In genomic region chr9:136410500-136411287, GRCh38 we compare ENCODE assay signal across 8 cellular contexts. TPM values are rescaled to one million over a fixed set of nuclear protein-coding genes. Genes with fewer than 3 reads are reported as not detected.
DNase-seq lines count a peak whose midpoint lies in the region; ATAC-seq and TF ChIP-seq lines count a peak whose summit lies in the region.

TSS of gene ENTR1 (minus strand) at chr9:136410614. CDS start at chr9:136410397, 217 bp downstream.
TSS of gene PMPCA (plus strand) at chr9:136410658. CDS start at chr9:136410669, 11 bp downstream.

- no peaks in the 10 kb centered on the region for H3F3A ChIP-seq in OCI-LY1 (ENCODE audit: insufficient read depth, low read length)

- in situ Hi-C loops in endometrial microvascular endothelial cells (cut with HindIII; ENCODE audit: inconsistent ontology term, low pct_unique_long_range_greater_than_20kb, low sequenced_read_pairs), result no loop called here

- no peaks in the 10 kb centered on the region for H4K20me1 ChIP-seq in OCI-LY1 (ENCODE audit: insufficient read depth, low read length)

- peaks cover 67% of the 10 kb centered on the region for H3K36me3 ChIP-seq in OCI-LY1 (ENCODE audit: insufficient read depth, low read length)

- DNase-seq in CMK (ENCODE audit: low read depth) (peak; percentile 81), HUDEP-2 (lab: John Stamatoyannopoulos, UW; ENCODE audit: unreplicated experiment in 76 of 76) (peak in 74 of 76 experiments; percentile 31 to 92 (median 80)), mesenteric fat pad (ENCODE audit: low spot score) (peak; percentile 98)
- DNase-seq in activated CD8-positive, alpha-beta memory T cell treated with anti-CD3 and anti-CD28 coated beads, Interleukin-2, amount 50 U/mL, for 24 hours (ENCODE audit: extremely low read depth), result peak; percentile 91
- DNase-seq in stimulated activated CD8-positive, alpha-beta memory T cell treated with anti-CD3 and anti-CD28 coated beads, Interleukin-12 subunit alpha, Interleukin-12 subunit beta, amount 100 ng/mL, for 4 hours (ENCODE audit: low read depth), result peak; percentile 92

- H3K27me3 ChIP-seq in OCI-LY1 (ENCODE audit: insufficient read depth, low read length), result no peaks in the 10 kb centered on the region

- no peak within 1 kb of the TSS for H2AFZ ChIP-seq in OCI-LY1 (ENCODE audit: low read length)

- no peaks in the 10 kb centered on the region for H3K9me2 ChIP-seq in OCI-LY1 (ENCODE audit: low read depth, low read length)

- peak within 1 kb of the TSS; percentile 100 for H3K4me3 ChIP-seq in OCI-LY1 (ENCODE audit: low read depth, low read length, poor library complexity, severe bottlenecking)

- peak within 1 kb of the TSS; percentile 100 for H3K9ac ChIP-seq in OCI-LY1 (ENCODE audit: low read length)

- TF ChIP-seq CTCF in OCI-LY1 (IDR thresholded peaks at IDR 0.05; ENCODE audit: low read length), result no peak

- peak within 1 kb of the TSS; percentile 63 for H3K27ac ChIP-seq in OCI-LY1 (ENCODE audit: low read depth, low read length, poor library complexity, severe bottlenecking)

- H3K9me3 ChIP-seq in OCI-LY1 (ENCODE audit: low read length), result no peaks in the 10 kb centered on the region

- H3K79me2 ChIP-seq in OCI-LY1 (ENCODE audit: insufficient read depth, low read length), result peaks cover 26% of the 10 kb centered on the region

- H3K4me2 ChIP-seq in OCI-LY1 (ENCODE audit: low read length), result peak within 1 kb of the TSS; percentile 100

- ATAC-seq in GM21367 (IDR thresholded peaks at IDR 0.05; ENCODE audit: unreplicated experiment), result peak; percentile 67

- H3K4me1 ChIP-seq in OCI-LY1 (ENCODE audit: insufficient read depth, low read length, severe bottlenecking), result peaks cover 31% of the 10 kb centered on the region

RNA-seq across cellular contexts. Expression of gene ENTR1, which starts in this region (rescaled TPM):
- total RNA-seq in endometrial microvascular endothelial cells (ENCODE audit: inconsistent ontology term) (55.2 TPM), mesenteric fat pad (43.6 TPM)

RNA-seq across cellular contexts. Expression of gene PMPCA, which starts in this region (rescaled TPM):
- 57.7 TPM for total RNA-seq in endometrial microvascular endothelial cells (ENCODE audit: inconsistent ontology term)
- 47.3 TPM for total RNA-seq in mesenteric fat pad

Comparison
In these comparisons a context has a peak if more than half of its experiments do, and no peak if none do; other contexts are left out.
1. Peak in every context shown above with its lines: DNase-seq, ATAC-seq, H3K4me3 ChIP-seq and H3K27ac ChIP-seq.